9 cellular contexts compared by ENCODE assay signal in the genomic region with DNA sequence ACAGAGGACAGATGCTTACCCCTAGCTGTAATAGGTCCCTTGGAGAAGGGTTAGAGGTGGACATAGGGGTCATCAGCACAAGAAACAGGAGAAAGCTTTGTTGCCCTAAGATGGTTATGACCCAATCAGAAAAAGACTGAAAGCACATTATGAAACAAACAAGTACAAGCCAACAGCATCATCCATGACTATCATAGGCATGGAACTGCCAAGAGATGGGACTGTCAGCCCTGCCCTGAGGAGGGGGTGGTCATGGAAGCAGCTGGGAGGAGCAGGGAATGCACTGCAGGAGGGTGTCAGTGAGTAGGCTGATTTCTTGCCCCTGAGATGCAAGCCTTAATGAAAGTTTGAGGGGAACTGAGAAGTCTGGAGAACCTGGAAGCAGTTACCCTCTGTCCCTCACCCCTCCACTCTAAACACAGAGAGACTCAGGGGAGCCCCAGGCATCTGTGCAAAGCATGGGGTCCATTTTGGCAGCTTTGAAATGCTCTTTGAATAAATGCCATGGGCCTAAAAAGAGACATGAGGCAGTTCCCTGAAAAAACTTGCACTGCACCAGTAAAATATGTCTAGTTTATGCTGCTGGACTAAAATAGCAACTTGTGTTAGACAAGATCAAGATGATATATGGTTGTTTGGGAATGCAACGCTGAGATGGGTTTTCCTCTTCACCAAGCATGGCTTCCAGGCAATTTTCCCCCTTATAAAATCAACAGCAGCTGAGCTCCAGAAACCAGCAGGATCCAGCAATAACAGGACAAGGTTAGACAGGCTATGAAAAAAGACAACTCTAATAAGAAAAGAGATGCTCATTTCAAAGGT.
A peak's percentile ranks its signal among the peaks of the same experiment; 100 is the strongest.
DNase-seq lines count a peak whose midpoint lies in the region; TF ChIP-seq lines count a peak whose summit lies in the region.
"Had no signal": no experiment of that assay in that cellular context is flagged by ENCODE, and none has a peak within 500 bp of the region (broad histone marks: within the 10 kb centered on the region; RNA-seq: fewer than 3 reads in every experiment).

No MANE protein-coding gene starts in this region.

- DNase-seq in breast epithelium (ENCODE audit: low spot score in 2 of 2): no peak
- DNase-seq in kidney glomerular epithelial cell (lab: John Stamatoyannopoulos, UW): peak; percentile 29
- no peak for DNase-seq in NCI-H748 treated with DMSO at 0.1 percent for 48 hours (lab: John Stamatoyannopoulos, UW)
- no peak for DNase-seq in NCI-H1105 treated with DMSO at 0.1 percent for 48 hours (lab: John Stamatoyannopoulos, UW)
- no peak for DNase-seq in islet precursor cell
- no peak for DNase-seq in SKM-1 treated with dmso at 0.1 percent for 144 hours (lab: John Stamatoyannopoulos, UW; ENCODE audit: unreplicated experiment)
- DNase-seq: nucleus accumbens had no signal

- POLR2A ChIA-PET in HEK293 (lab: Yijun Ruan, JAX): no interaction called here

- intact Hi-C loops in breast epithelium (cut with DNase I; ENCODE audit: low total_unique reads): no loop called here

- H3K27me3 ChIP-seq in breast epithelium: no peaks in the 10 kb centered on the region
- H3K27me3 ChIP-seq in skeletal muscle tissue (ENCODE audit: control insufficient read depth in 3 of 3, insufficient read depth in 3 of 3, low read length in 3 of 3): no peaks in the 10 kb centered on the region

- CTCF ChIA-PET in HEK293 (lab: Yijun Ruan, JAX): interaction anchor here (1.0 to 1.3 kb wide), 2 partner anchors 9 to 136 kb away, joined by 3 to 7 read pairs; no protein-coding TSS in a partner anchor

- no peaks in the 10 kb centered on the region for H3K9me3 ChIP-seq in HEK293 (ENCODE audit: control insufficient read depth, insufficient read depth, low read depth, low read length)
- no peaks in the 10 kb centered on the region for H3K9me3 ChIP-seq in breast epithelium
- H3K9me3 ChIP-seq in skeletal muscle tissue (ENCODE audit: control insufficient read depth in 3 of 3, low read length in 3 of 3): no peaks in the 10 kb centered on the region

- H3K9ac ChIP-seq in skeletal muscle tissue (ENCODE audit: low read depth in 1 of 3, low read length in 3 of 3): peak overlapping the region in 1 of 3 donors; percentile 10

- H3K27ac ChIP-seq in HEK293 (ENCODE audit: extremely low read depth, low read depth, low read length): no peak overlapping the region
- peak overlapping the region; percentile 14 to 76 for H3K27ac ChIP-seq in breast epithelium
- H3K27ac ChIP-seq in skeletal muscle tissue (ENCODE audit: low read depth, low read length): peak overlapping the region; percentile 58

- no peak for TF ChIP-seq POLR2A in breast epithelium (IDR thresholded peaks at IDR 0.05)

- no peak for TF ChIP-seq CTCF in HEK293 (tag by site-specific recombination; IDR thresholded peaks at IDR 0.05)
- no peak for TF ChIP-seq CTCF in breast epithelium (IDR thresholded peaks at IDR 0.05)

- no peak overlapping the region for H3K4me3 ChIP-seq in HEK293 (ENCODE audit: low read depth, low read length)
- H3K4me3 ChIP-seq in breast epithelium: no peak overlapping the region
- H3K4me3 ChIP-seq in skeletal muscle tissue (ENCODE audit: low read length in 3 of 3): peak overlapping the region in 1 of 3 donors; percentile 12

- H3K4me1 ChIP-seq in HEK293 (ENCODE audit: control insufficient read depth, insufficient read depth, low read length) (peaks cover 46% of the 10 kb centered on the region), breast epithelium (peaks cover 11 to 12% of the 10 kb centered on the region in 2 donors), skeletal muscle tissue (ENCODE audit: control insufficient read depth in 3 of 3, insufficient read depth in 3 of 3, low read length in 3 of 3) (peaks cover 53 to 64% (median 61%) of the 10 kb centered on the region in 3 donors)

- H3K36me3 ChIP-seq in HEK293 (ENCODE audit: control insufficient read depth in 2 of 2, insufficient read depth in 1 of 2, low read length in 2 of 2) (no peaks in the 10 kb centered on the region), breast epithelium (no peaks in the 10 kb centered on the region), skeletal muscle tissue (ENCODE audit: control insufficient read depth in 3 of 3, insufficient read depth in 3 of 3, low read length in 3 of 3) (no peaks in the 10 kb centered on the region)

TF ChIP-seq in HEK293, 187 proteins besides CTCF, POLR2A, EP300 and RAD21:
- TF ChIP-seq, protein P1, sequence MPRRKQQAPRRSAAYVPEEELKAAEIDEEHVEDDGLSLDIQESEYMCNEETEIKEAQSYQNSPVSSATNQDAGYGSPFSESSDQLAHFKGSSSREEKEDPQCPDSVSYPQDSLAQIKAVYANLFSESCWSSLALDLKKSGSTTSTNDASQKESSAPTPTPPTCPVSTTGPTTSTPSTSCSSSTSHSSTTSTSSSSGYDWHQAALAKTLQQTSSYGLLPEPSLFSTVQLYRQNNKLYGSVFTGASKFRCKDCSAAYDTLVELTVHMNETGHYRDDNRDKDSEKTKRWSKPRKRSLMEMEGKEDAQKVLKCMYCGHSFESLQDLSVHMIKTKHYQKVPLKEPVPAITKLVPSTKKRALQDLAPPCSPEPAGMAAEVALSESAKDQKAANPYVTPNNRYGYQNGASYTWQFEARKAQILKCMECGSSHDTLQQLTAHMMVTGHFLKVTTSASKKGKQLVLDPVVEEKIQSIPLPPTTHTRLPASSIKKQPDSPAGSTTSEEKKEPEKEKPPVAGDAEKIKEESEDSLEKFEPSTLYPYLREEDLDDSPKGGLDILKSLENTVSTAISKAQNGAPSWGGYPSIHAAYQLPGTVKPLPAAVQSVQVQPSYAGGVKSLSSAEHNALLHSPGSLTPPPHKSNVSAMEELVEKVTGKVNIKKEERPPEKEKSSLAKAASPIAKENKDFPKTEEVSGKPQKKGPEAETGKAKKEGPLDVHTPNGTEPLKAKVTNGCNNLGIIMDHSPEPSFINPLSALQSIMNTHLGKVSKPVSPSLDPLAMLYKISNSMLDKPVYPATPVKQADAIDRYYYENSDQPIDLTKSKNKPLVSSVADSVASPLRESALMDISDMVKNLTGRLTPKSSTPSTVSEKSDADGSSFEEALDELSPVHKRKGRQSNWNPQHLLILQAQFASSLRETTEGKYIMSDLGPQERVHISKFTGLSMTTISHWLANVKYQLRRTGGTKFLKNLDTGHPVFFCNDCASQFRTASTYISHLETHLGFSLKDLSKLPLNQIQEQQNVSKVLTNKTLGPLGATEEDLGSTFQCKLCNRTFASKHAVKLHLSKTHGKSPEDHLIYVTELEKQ (tag by site-specific recombination; IDR thresholded peaks at IDR 0.05; ENCODE audit: borderline replicate concordance): no peak
- no peak for TF ChIP-seq ZNF558 (tag by site-specific recombination; IDR thresholded peaks at IDR 0.05)
- peak; percentile 33; the same call in 1 of the 2 replicates for TF ChIP-seq FEZF1 (tag by site-specific recombination; IDR thresholded peaks at IDR 0.05)
- TF ChIP-seq, protein P2, sequence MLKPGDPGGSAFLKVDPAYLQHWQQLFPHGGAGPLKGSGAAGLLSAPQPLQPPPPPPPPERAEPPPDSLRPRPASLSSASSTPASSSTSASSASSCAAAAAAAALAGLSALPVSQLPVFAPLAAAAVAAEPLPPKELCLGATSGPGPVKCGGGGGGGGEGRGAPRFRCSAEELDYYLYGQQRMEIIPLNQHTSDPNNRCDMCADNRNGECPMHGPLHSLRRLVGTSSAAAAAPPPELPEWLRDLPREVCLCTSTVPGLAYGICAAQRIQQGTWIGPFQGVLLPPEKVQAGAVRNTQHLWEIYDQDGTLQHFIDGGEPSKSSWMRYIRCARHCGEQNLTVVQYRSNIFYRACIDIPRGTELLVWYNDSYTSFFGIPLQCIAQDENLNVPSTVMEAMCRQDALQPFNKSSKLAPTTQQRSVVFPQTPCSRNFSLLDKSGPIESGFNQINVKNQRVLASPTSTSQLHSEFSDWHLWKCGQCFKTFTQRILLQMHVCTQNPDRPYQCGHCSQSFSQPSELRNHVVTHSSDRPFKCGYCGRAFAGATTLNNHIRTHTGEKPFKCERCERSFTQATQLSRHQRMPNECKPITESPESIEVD (tag by site-specific recombination; IDR thresholded peaks at IDR 0.05): peak; percentile 29; the same call in 1 of the 2 replicates
